Comparison of ENCODE assay signal across 12 cellular contexts in genomic region chr3:112681822-112682325, GRCh38. TPM values are rescaled to one million over a fixed set of nuclear protein-coding genes. Genes with fewer than 3 reads are reported as not detected.
DNase-seq lines count a peak whose midpoint lies in the region; TF ChIP-seq lines count a peak whose summit lies in the region.
"Had no signal": no experiment of that assay in that cellular context is flagged by ENCODE, and none has a peak within 500 bp of the region (broad histone marks: within the 10 kb centered on the region; RNA-seq: fewer than 3 reads in every experiment).

No MANE protein-coding gene starts in this region.

- DNase-seq in GM03348 (ENCODE audit: low spot score) (peak; percentile 24), NCI-H2107 (lab: John Stamatoyannopoulos, UW) (peak; percentile 41), chondrocyte (ENCODE audit: low spot score) (no peak), UCSD-AML1 (lab: John Stamatoyannopoulos, UW; ENCODE audit: unreplicated experiment) (no peak), NCI-H446 treated with DMSO at 0.1 percent for 48 hours (lab: John Stamatoyannopoulos, UW) (no peak), coronary artery (ENCODE audit: low spot score) (no peak)
- DNase-seq in activated effector memory CD4-positive, alpha-beta T cell treated with Interleukin-2 at 50 U/mL for 16 hours = no peak
- DNase-seq: activated naive CD4-positive, alpha-beta T cell treated with anti-CD3 and anti-CD28 coated beads, Interleukin-2, amount 50 U/mL, for 16 hours; left cardiac atrium; pancreas had no signal

- TF ChIP-seq CTCF in chondrocyte (IDR thresholded peaks at IDR 0.05) (no peak), nephron (IDR thresholded peaks at IDR 0.05; ENCODE audit: unreplicated experiment in 3 of 3) (no peak), coronary artery (IDR thresholded peaks at IDR 0.05) (no peak)

- no peak overlapping the region for H3K4me3 ChIP-seq in coronary artery
- H3K4me3 ChIP-seq: GM23338, pancreas had no signal

- no peak overlapping the region for H3K27ac ChIP-seq in coronary artery
- H3K27ac ChIP-seq: pancreas had no signal

- H3K27me3 Mint-ChIP-seq in chondrocyte (ENCODE audit: low read depth) (no peaks in the 10 kb centered on the region), nephron (ENCODE audit: low read depth) (no peaks in the 10 kb centered on the region)

- H3K36me3 Mint-ChIP-seq in chondrocyte (ENCODE audit: low read depth) (no peaks in the 10 kb centered on the region), nephron (ENCODE audit: low read depth) (no peaks in the 10 kb centered on the region)

- H3K4me1 Mint-ChIP-seq in chondrocyte (ENCODE audit: low read depth) (peaks cover 71% of the 10 kb centered on the region), nephron (peaks cover 13% of the 10 kb centered on the region)

- H3K9me3 Mint-ChIP-seq in chondrocyte (ENCODE audit: low read depth) = no peaks in the 10 kb centered on the region
- H3K9me3 Mint-ChIP-seq in nephron = no peaks in the 10 kb centered on the region
- H3K9me3 Mint-ChIP-seq: GM23338 had no signal

- H3K27ac Mint-ChIP-seq in chondrocyte (ENCODE audit: unreplicated experiment) = peak overlapping the region; percentile 73
- peak overlapping the region; percentile 24 to 88 (median 51) for H3K27ac Mint-ChIP-seq in nephron
- H3K27ac Mint-ChIP-seq: GM23338 had no signal

- peak overlapping the region; percentile 39 for H3K4me3 Mint-ChIP-seq in chondrocyte (ENCODE audit: unreplicated experiment)
- H3K4me3 Mint-ChIP-seq in nephron = no peak overlapping the region
- H3K4me3 Mint-ChIP-seq: GM23338 had no signal

RNA-seq across cellular contexts. Expression of gene CCDC80, which starts 40.9 kb away (rescaled TPM):
- total RNA-seq in chondrocyte = 1,151 to 1,607 TPM (median 1,574 TPM) in 3 replicates

Comparison
In these comparisons a context has a peak if more than half of its experiments do, and no peak if none do; other contexts are left out.
1. DNase-seq: peak in GM03348 (single experiment) and NCI-H2107 (single experiment); none in chondrocyte (single experiment), UCSD-AML1 (single experiment), NCI-H446 treated with DMSO at 0.1 percent for 48 hours (single experiment), coronary artery (single experiment) and activated effector memory CD4-positive, alpha-beta T cell treated with Interleukin-2 at 50 U/mL for 16 hours (single experiment).